Comparison of ENCODE assay signal across 9 cellular contexts in the genomic region with DNA sequence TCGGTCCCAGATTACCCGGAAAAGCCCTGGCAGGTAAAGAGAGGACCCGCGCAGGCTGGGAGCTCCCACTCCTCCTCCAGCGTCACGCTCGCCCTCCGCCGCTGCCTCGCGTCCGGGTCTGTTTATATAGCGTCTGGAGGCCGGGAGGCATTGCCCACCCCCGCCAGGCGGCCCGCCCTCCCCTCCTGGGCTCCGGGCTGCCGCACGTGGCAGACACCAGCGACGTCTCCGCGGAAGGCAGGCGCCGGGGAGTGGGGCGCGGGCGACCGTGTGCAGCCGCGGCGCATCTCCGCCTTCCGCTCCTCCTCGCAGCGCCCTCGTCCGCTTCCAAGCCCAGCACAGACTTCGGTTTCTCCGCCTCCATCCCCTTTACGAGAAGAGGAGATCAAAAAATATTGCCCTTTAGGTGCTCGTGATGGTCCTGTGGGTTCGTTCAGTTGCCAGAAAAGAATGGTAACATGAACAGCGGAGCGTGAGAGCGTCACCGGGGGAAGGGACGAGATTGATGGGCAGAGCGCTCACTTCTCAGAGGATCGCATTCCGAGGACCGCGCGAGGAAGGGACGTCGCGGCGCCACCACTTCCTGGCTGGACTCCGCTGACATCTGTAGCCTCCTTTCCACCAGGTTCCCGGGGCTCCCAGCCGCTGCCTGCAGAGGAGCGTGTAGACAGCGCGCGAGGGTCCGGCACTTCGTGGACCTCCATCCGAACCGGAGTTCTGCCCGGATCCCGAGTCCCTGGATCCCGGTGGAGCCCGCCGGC. TPM values are rescaled to one million over a fixed set of nuclear protein-coding genes. Genes with fewer than 3 reads are reported as not detected.
A peak's percentile ranks its signal among the peaks of the same experiment; 100 is the strongest.
DNase-seq lines count a peak whose midpoint lies in the region; ATAC-seq and TF ChIP-seq lines count a peak whose summit lies in the region.
"Had no signal": no experiment of that assay in that cellular context is flagged by ENCODE, and none has a peak within 500 bp of the region (broad histone marks: within the 10 kb centered on the region; RNA-seq: fewer than 3 reads in every experiment).

A gene (plus strand): TSS at position 210 of the 761 bp plus-strand sequence.

- H3K9me3 ChIP-seq in iPS-15b (ENCODE audit: control insufficient read depth, insufficient read depth, low read length) (no peaks in the 10 kb centered on the region), subcutaneous abdominal adipose tissue (ENCODE audit: control insufficient read depth in 5 of 5, low read length in 5 of 5) (no peaks in the 10 kb centered on the region)

- H3K27ac Mint-ChIP-seq in activated B cell treated with CpG ODN at 0.5 μM for 24 hours, result peak within 1 kb of the TSS; percentile 43

- CTCF ChIA-PET in HEK293T (lab: Yijun Ruan, JAX) (no interaction called here), activated B cell treated with CpG ODN at 0.5 μM for 24 hours (lab: Charles Lee) (no interaction called here)

- peak within 1 kb of the TSS; percentile 69 for H3K4me3 ChIP-seq in iPS-15b (ENCODE audit: low read depth, low read length)
- H3K4me3 ChIP-seq in subcutaneous abdominal adipose tissue (ENCODE audit: low read depth in 1 of 5, low read length in 5 of 5), result peak within 1 kb of the TSS; percentile 46 to 63 (median 62)

- H3K27me3 ChIP-seq in iPS-15b (ENCODE audit: control insufficient read depth, insufficient read depth, low read length) (peaks cover 44% of the 10 kb centered on the region), subcutaneous abdominal adipose tissue (ENCODE audit: control insufficient read depth in 5 of 5, insufficient read depth in 4 of 5, low read length in 5 of 5) (peaks cover 17 to 31% (median 21%) of the 10 kb centered on the region in 5 donors)

- H3K4me1 ChIP-seq in iPS-15b (ENCODE audit: control insufficient read depth, insufficient read depth, low read length), result no peaks in the 10 kb centered on the region
- peaks cover 0 to 19% (median 19%) of the 10 kb centered on the region in 5 donors for H3K4me1 ChIP-seq in subcutaneous abdominal adipose tissue (ENCODE audit: control insufficient read depth in 5 of 5, insufficient read depth in 5 of 5, low read length in 5 of 5)

- no peak within 1 kb of the TSS for H3K27ac ChIP-seq in subcutaneous abdominal adipose tissue (ENCODE audit: low read depth, low read length)

- no peaks in the 10 kb centered on the region for H3K36me3 Mint-ChIP-seq in activated B cell treated with CpG ODN at 0.5 μM for 24 hours (ENCODE audit: low read depth)

- H3K9ac ChIP-seq in iPS-15b (ENCODE audit: low read depth, low read length) (peak within 1 kb of the TSS; percentile 38), subcutaneous abdominal adipose tissue (ENCODE audit: low read length in 5 of 5) (no peak within 1 kb of the TSS)

- no peak for TF ChIP-seq CTCF in activated B cell treated with CpG ODN at 0.5 μM for 24 hours (IDR thresholded peaks at IDR 0.05)

- no peaks in the 10 kb centered on the region for H3K36me3 ChIP-seq in iPS-15b (ENCODE audit: control insufficient read depth, insufficient read depth, low read length)
- H3K36me3 ChIP-seq in subcutaneous abdominal adipose tissue (ENCODE audit: control insufficient read depth in 5 of 5, insufficient read depth in 5 of 5, low read length in 5 of 5), result no peaks in the 10 kb centered on the region

- H3K27me3 Mint-ChIP-seq in activated B cell treated with CpG ODN at 0.5 μM for 24 hours, result peaks cover 26% of the 10 kb centered on the region

- intact Hi-C loops in activated B cell treated with CpG ODN at 0.5 μM for 24 hours (cut with micrococcal nuclease), result loop anchor here (5.0 kb wide), 1 partner anchor 186 kb away; no protein-coding TSS in a partner anchor

- ATAC-seq in activated B cell treated with CpG ODN at 0.5 μM for 24 hours (ENCODE audit: low read depth) (peak; percentile 65), GM19455 (IDR thresholded peaks at IDR 0.05; ENCODE audit: unreplicated experiment) (no peak)
- ATAC-seq: HCT116 had no signal

- H3K4me3 Mint-ChIP-seq in activated B cell treated with CpG ODN at 0.5 μM for 24 hours, result peak within 1 kb of the TSS; percentile 82

- POLR2A ChIA-PET in HEK293T (lab: Yijun Ruan, JAX) (interaction anchor here (1.0 kb wide), 1 partner anchor 25 kb away, joined by 3 read pairs; no protein-coding TSS in a partner anchor), activated B cell treated with CpG ODN at 0.5 μM for 24 hours (lab: Charles Lee) (no interaction called here)

- peaks cover 31% of the 10 kb centered on the region for H3K4me1 Mint-ChIP-seq in activated B cell treated with CpG ODN at 0.5 μM for 24 hours

- DNase-seq in DMS53 (lab: John Stamatoyannopoulos, UW) (peak; percentile 64), HEK293T (ENCODE audit: extremely low spot score) (peak; percentile 54), activated B cell treated with CpG ODN at 0.5 μM for 24 hours (peak; percentile 16), AML-193 (lab: John Stamatoyannopoulos, UW) (no peak), NOMO-1 treated with DMSO at 0.1 percent for 48 hours (lab: John Stamatoyannopoulos, UW; ENCODE audit: unreplicated experiment) (no peak)

- H3K9me3 Mint-ChIP-seq in activated B cell treated with CpG ODN at 0.5 μM for 24 hours, result no peaks in the 10 kb centered on the region

TF ChIP-seq in HEK293T, 16 proteins besides CTCF, POLR2A, EP300 and RAD21:
- TF ChIP-seq, protein P1, sequence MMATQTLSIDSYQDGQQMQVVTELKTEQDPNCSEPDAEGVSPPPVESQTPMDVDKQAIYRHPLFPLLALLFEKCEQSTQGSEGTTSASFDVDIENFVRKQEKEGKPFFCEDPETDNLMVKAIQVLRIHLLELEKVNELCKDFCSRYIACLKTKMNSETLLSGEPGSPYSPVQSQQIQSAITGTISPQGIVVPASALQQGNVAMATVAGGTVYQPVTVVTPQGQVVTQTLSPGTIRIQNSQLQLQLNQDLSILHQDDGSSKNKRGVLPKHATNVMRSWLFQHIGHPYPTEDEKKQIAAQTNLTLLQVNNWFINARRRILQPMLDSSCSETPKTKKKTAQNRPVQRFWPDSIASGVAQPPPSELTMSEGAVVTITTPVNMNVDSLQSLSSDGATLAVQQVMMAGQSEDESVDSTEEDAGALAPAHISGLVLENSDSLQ (IDR thresholded peaks at IDR 0.05), result 0 out of 2 replicates have a peak, but pooled peaks have one; percentile 19
- TF ChIP-seq FOXA1 (IDR thresholded peaks at IDR 0.05), result no peak
- no peak for TF ChIP-seq FOXM1 (IDR thresholded peaks at IDR 0.05; ENCODE audit: borderline replicate concordance)
- TF ChIP-seq L3MBTL2 (conservative IDR thresholded peaks at IDR 0.05), result peak; percentile 96
- no peak for TF ChIP-seq ZNF384 (IDR thresholded peaks at IDR 0.05)

RNA-seq across cellular contexts. Expression of the gene that starts here (rescaled TPM):
- 0.20 and 0.24 TPM in 2 replicates for total RNA-seq in activated B cell treated with CpG ODN at 0.5 μM for 24 hours

Comparison
In these comparisons a context has a peak if more than half of its experiments do, and no peak if none do; other contexts are left out.
1. Peak in DNase-seq and ATAC-seq in activated B cell treated with CpG ODN at 0.5 μM for 24 hours; RNA of the gene not detected or under 1 TPM.
2. DNase-seq: peak in DMS53 (single experiment) and HEK293T (single experiment); none in AML-193 (0 of 2) and NOMO-1 treated with DMSO at 0.1 percent for 48 hours (single experiment).